Comparison of ENCODE assay signal across 19 cellular contexts in genomic region chr7:94146408-94146807, GRCh38.
A peak's percentile ranks its signal among the peaks of the same experiment; 100 is the strongest.
DNase-seq lines count a peak whose midpoint lies in the region; ATAC-seq and TF ChIP-seq lines count a peak whose summit lies in the region.
"Had no signal": no experiment of that assay in that cellular context is flagged by ENCODE, and none has a peak within 500 bp of the region (broad histone marks: within the 10 kb centered on the region; RNA-seq: fewer than 3 reads in every experiment).

No MANE protein-coding gene starts in this region.

- no peaks in the 10 kb centered on the region for H3K36me3 ChIP-seq in GM23338 (ENCODE audit: insufficient read depth)
- H3K36me3 ChIP-seq: BLaER1, thyroid gland had no signal

- no peaks in the 10 kb centered on the region for H3K9me3 Mint-ChIP-seq in GM23338
- H3K9me3 Mint-ChIP-seq: activated CD4-positive, alpha-beta memory T cell treated with anti-CD3 and anti-CD28 coated beads for 36 hours; dendritic cell treated with granulocyte-macrophage colony-stimulating factor and Interleukin-4, amounts not matched to agents 40 ng/mL and 50 ng/mL, for 4 days; naive B cell had no signal

- H3K27ac Mint-ChIP-seq in GM23338: no peak overlapping the region
- H3K27ac Mint-ChIP-seq: activated CD4-positive, alpha-beta memory T cell treated with anti-CD3 and anti-CD28 coated beads for 36 hours; dendritic cell treated with granulocyte-macrophage colony-stimulating factor and Interleukin-4, amounts not matched to agents 40 ng/mL and 50 ng/mL, for 4 days had no signal

- H3K27ac ChIP-seq in GM23338 (ENCODE audit: low read depth): no peak overlapping the region
- H3K27ac ChIP-seq: BLaER1, thyroid gland had no signal

- no peaks in the 10 kb centered on the region for H3F3A ChIP-seq in GM23338 (replicated peaks; ENCODE audit: low read depth)

- H3K4me3 ChIP-seq in GM23338: no peak overlapping the region
- H3K4me3 ChIP-seq: BLaER1, thyroid gland had no signal

- no peak for TF ChIP-seq CTCF in GM23338 (conservative IDR thresholded peaks at IDR 0.05; ENCODE audit: low read depth in 2 of 2)

- peaks cover 3% of the 10 kb centered on the region for H3K27me3 Mint-ChIP-seq in GM23338 (ENCODE audit: insufficient read depth, low read depth, poor library complexity)

- H3K79me2 ChIP-seq in GM23338 (replicated peaks; ENCODE audit: insufficient read depth): no peaks in the 10 kb centered on the region

- H3K4me1 ChIP-seq in GM23338 (ENCODE audit: insufficient read depth): peaks cover 5% of the 10 kb centered on the region; the same call in 1 of the 2 replicates
- H3K4me1 ChIP-seq: thyroid gland had no signal

- H3K9me2 ChIP-seq in GM23338 (ENCODE audit: insufficient read depth): no peaks in the 10 kb centered on the region

- ATAC-seq in GM23338 (peak; percentile 77), GM21528 (IDR thresholded peaks at IDR 0.05; ENCODE audit: low FRiP score, unreplicated experiment) (no peak)

- H3K4me2 ChIP-seq in GM23338: no peak overlapping the region
- H3K4me2 ChIP-seq: BLaER1 had no signal

- H3K4me1 Mint-ChIP-seq in GM23338: peaks cover 3% of the 10 kb centered on the region; the same call in 1 of the 3 replicates
- H3K4me1 Mint-ChIP-seq: naive B cell had no signal

- H3K27me3 ChIP-seq in GM23338 (ENCODE audit: insufficient read depth): no peaks in the 10 kb centered on the region
- H3K27me3 ChIP-seq: BLaER1, thyroid gland had no signal

- no peaks in the 10 kb centered on the region for H3K36me3 Mint-ChIP-seq in GM23338 (ENCODE audit: low read depth)
- H3K36me3 Mint-ChIP-seq: activated CD4-positive, alpha-beta memory T cell treated with anti-CD3 and anti-CD28 coated beads for 36 hours had no signal

- peak overlapping the region; percentile 44; the same call in 1 of the 2 replicates for H2AFZ ChIP-seq in GM23338

- H3K4me3 Mint-ChIP-seq in GM23338: no peak overlapping the region
- H3K4me3 Mint-ChIP-seq: activated CD4-positive, alpha-beta memory T cell treated with anti-CD3 and anti-CD28 coated beads for 36 hours; dendritic cell treated with granulocyte-macrophage colony-stimulating factor and Interleukin-4, amounts not matched to agents 40 ng/mL and 50 ng/mL, for 4 days; naive B cell had no signal

- H4K20me1 ChIP-seq in GM23338 (replicated peaks; ENCODE audit: insufficient read depth): no peaks in the 10 kb centered on the region
- H4K20me1 ChIP-seq: BLaER1 had no signal

- DNase-seq in GM23338 (ENCODE audit: low spot score): no peak
- DNase-seq in fibroblast of gingiva (ENCODE audit: low read depth): peak; percentile 82
- peak; percentile 61 for DNase-seq in smooth muscle cell of the brain vasculature (ENCODE audit: low read depth, low spot score)
- DNase-seq in stimulated activated CD4-positive, alpha-beta T cell treated with anti-CD3 and anti-CD28 coated beads, Interleukin-4, amount 100 ng/mL, for 4 hours: no peak
- DNase-seq in AG20443 (ENCODE audit: low spot score): no peak
- DNase-seq: activated CD4-positive, alpha-beta memory T cell treated with anti-CD3 and anti-CD28 coated beads for 36 hours; activated gamma-delta T cell treated with Interleukin-2 at 50 U/mL for 16 hours; kidney; mammary epithelial cell; naive B cell; NCI-H1105; NCI-H524 treated with DMSO at 0.1 percent for 48 hours; SHP77; stimulated activated naive CD4-positive, alpha-beta T cell treated with Interleukin-2 at 50 U/mL for 16 hours; thyroid gland had no signal

TF ChIP-seq in GM23338, 12 proteins besides CTCF, POLR2A, EP300 and RAD21 (continues in another document):
- TF ChIP-seq POLR2AphosphoS5 (IDR thresholded peaks at IDR 0.05; ENCODE audit: low read depth) (no peak), EZH2phosphoT487 (IDR thresholded peaks at IDR 0.05; ENCODE audit: unreplicated experiment) (no peak), STAT1 (IDR thresholded peaks at IDR 0.05; ENCODE audit: unreplicated experiment) (no peak), ZNF331 (CRISPR knock-in tag; IDR thresholded peaks at IDR 0.05; ENCODE audit: low read depth) (no peak), ETS1 (IDR thresholded peaks at IDR 0.05) (no peak), CREB1 (CRISPR knock-in tag; IDR thresholded peaks at IDR 0.05; ENCODE audit: low read depth) (no peak)

TF ChIP-seq in PFSK-1, 5 proteins besides CTCF, POLR2A, EP300 and RAD21:
- TF ChIP-seq FOXP2 (optimal IDR thresholded peaks at IDR 0.05; ENCODE audit: borderline replicate concordance, extremely low read depth, extremely low read length, insufficient read depth): peak; percentile 49
- TF ChIP-seq, protein P1, sequence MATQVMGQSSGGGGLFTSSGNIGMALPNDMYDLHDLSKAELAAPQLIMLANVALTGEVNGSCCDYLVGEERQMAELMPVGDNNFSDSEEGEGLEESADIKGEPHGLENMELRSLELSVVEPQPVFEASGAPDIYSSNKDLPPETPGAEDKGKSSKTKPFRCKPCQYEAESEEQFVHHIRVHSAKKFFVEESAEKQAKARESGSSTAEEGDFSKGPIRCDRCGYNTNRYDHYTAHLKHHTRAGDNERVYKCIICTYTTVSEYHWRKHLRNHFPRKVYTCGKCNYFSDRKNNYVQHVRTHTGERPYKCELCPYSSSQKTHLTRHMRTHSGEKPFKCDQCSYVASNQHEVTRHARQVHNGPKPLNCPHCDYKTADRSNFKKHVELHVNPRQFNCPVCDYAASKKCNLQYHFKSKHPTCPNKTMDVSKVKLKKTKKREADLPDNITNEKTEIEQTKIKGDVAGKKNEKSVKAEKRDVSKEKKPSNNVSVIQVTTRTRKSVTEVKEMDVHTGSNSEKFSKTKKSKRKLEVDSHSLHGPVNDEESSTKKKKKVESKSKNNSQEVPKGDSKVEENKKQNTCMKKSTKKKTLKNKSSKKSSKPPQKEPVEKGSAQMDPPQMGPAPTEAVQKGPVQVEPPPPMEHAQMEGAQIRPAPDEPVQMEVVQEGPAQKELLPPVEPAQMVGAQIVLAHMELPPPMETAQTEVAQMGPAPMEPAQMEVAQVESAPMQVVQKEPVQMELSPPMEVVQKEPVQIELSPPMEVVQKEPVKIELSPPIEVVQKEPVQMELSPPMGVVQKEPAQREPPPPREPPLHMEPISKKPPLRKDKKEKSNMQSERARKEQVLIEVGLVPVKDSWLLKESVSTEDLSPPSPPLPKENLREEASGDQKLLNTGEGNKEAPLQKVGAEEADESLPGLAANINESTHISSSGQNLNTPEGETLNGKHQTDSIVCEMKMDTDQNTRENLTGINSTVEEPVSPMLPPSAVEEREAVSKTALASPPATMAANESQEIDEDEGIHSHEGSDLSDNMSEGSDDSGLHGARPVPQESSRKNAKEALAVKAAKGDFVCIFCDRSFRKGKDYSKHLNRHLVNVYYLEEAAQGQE (IDR thresholded peaks at IDR 0.05; ENCODE audit: insufficient read depth in 1 of 2, low read depth in 2 of 2, low read length in 2 of 2): no peak

Comparison
In these comparisons a context has a peak if more than half of its experiments do, and no peak if none do; other contexts are left out.
1. DNase-seq: peak in fibroblast of gingiva (single experiment) and smooth muscle cell of the brain vasculature (single experiment); none in GM23338 (single experiment), stimulated activated CD4-positive, alpha-beta T cell treated with anti-CD3 and anti-CD28 coated beads, Interleukin-4, amount 100 ng/mL, for 4 hours (0 of 2) and AG20443 (single experiment).